In genomic region chr1:223413216-223413615, GRCh38 we compare ENCODE assay signal across 31 cellular contexts. TPM values are rescaled to one million over a fixed set of nuclear protein-coding genes. Genes with fewer than 3 reads are reported as not detected.
"Had no signal": no experiment of that assay in that cellular context is flagged by ENCODE, and none has a peak within 500 bp of the region (broad histone marks: within the 10 kb centered on the region; RNA-seq: fewer than 3 reads in every experiment).

No MANE protein-coding gene starts in this region.

- H3K4me2 ChIP-seq: KMS-11, SK-N-SH had no signal

- H3K4me1 ChIP-seq: Peyer's patch had no signal

- H3K27ac ChIP-seq: KMS-11, Peyer's patch, SJSA1 had no signal

- H3K4me3 ChIP-seq: Peyer's patch, SJSA1 had no signal

- H3K9ac ChIP-seq: KMS-11, SK-N-SH had no signal

- FAIRE-seq: bronchial epithelial cell had no signal

- H3K9me3 ChIP-seq: Peyer's patch, SJSA1, SK-N-SH had no signal

- DNase-seq: activated CD4-positive, alpha-beta T cell treated with anti-CD3 and anti-CD28 coated beads for 36 hours; activated CD4-positive, alpha-beta T cell treated with anti-CD3 and anti-CD28 coated beads, Interleukin-2, amount 10 ng/mL, durations not matched to agents 7 days and 5 days; activated CD4-positive, alpha-beta T cell treated with anti-CD3 and anti-CD28 coated beads, Interleukin-2, amount 50 U/mL, for 48 hours; activated CD8-positive, alpha-beta T cell treated with anti-CD3 and anti-CD28 coated beads, Interleukin-2, amount 10 ng/mL, durations not matched to agents 7 days and 5 days; activated effector memory CD4-positive, alpha-beta T cell treated with Interleukin-2 at 50 U/mL for 16 hours; activated naive CD4-positive, alpha-beta T cell treated with anti-CD3 and anti-CD28 coated beads, Interleukin-2, amount 10 ng/mL, durations not matched to agents 7 days and 5 days; activated naive CD8-positive, alpha-beta T cell treated with anti-CD3 and anti-CD28 coated beads, Interleukin-2, amount 50 U/mL, for 24 hours; activated T-cell treated with anti-CD3 and anti-CD28 coated beads, Interleukin-2, amount 50 U/mL, for 4 hours; anterior cingulate cortex; caudate nucleus; cerebellar nuclear complex; MM.1S; MV-4-11; NCI-H1092; NCI-H1436 treated with DMSO at 0.1 percent for 48 hours; NCI-H1694 treated with DMSO at 0.1 percent for 48 hours; NCI-H2029 treated with DMSO at 0.1 percent for 48 hours; NCI-H2171 treated with DMSO at 0.1 percent for 48 hours; NCI-H226; NCI-H524 treated with DMSO at 0.1 percent for 48 hours; PC-3; Peyer's patch; RPMI8226; SHP77 treated with DMSO at 0.1 percent for 48 hours; SK-N-SH had no signal

- H3K27me3 ChIP-seq: Peyer's patch, SJSA1 had no signal

- H3K36me3 ChIP-seq: Peyer's patch, SJSA1 had no signal

RNA-seq across cellular contexts. Expression of gene CCDC185, which starts 20.0 kb away (rescaled TPM):
- total RNA-seq: activated CD4-positive, alpha-beta T cell treated with anti-CD3 and anti-CD28 coated beads for 36 hours; activated CD4-positive, alpha-beta T cell treated with anti-CD3 and anti-CD28 coated beads, Interleukin-2, amount 10 ng/mL, durations not matched to agents 7 days and 5 days; activated CD8-positive, alpha-beta T cell treated with anti-CD3 and anti-CD28 coated beads, Interleukin-2, amount 10 ng/mL, durations not matched to agents 7 days and 5 days; activated T-cell treated with anti-CD3 and anti-CD28 coated beads, Interleukin-2, amount 50 U/mL, for 4 hours; bronchial epithelial cell; LHCN-M2; NCI-H460; PC-3; Peyer's patch; SJSA1; WTC11 had no signal
- polyA plus RNA-seq: SK-N-SH had no signal

RNA-seq across cellular contexts. Expression of gene SUSD4, which starts 49.2 kb away (rescaled TPM):
- total RNA-seq: NCI-H460 had no signal
